In the genomic region with DNA sequence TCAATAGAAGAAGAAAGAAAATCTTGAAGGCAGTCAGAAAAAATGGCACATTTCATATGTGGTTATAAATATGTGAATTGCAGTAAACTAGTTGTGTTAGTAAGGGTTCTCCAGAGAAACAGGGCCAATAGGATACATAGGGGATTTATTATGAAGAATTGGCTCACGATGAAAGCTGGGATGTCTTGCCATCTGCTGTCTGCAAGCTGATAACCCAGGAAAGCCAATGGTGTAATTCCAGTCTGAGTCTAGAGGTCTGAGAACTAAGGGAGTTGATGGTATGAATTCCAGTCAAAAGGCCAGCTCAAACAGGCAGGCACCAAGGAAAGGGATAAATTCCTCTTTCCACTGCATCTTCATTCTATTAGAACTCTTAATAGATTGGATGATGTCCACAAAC, we compare ENCODE assay signal across 18 cellular contexts.
A peak's percentile ranks its signal among the peaks of the same experiment; 100 is the strongest.
DNase-seq lines count a peak whose midpoint lies in the region; FAIRE-seq and TF ChIP-seq lines count a peak whose summit lies in the region.
"Had no signal": no experiment of that assay in that cellular context is flagged by ENCODE, and none has a peak within 500 bp of the region (broad histone marks: within the 10 kb centered on the region; RNA-seq: fewer than 3 reads in every experiment).

No MANE protein-coding gene starts in this region.

- intact Hi-C loops in kidney (cut with DNase I): no loop called here

- H3K4me1 ChIP-seq in kidney (ENCODE audit: control insufficient read depth in 1 of 2, insufficient read depth in 1 of 2, low read depth in 1 of 2, low read length in 2 of 2): no peaks in the 10 kb centered on the region
- H3K4me1 ChIP-seq: A549, BE2C had no signal

- no peak overlapping the region for H3K9ac ChIP-seq in kidney (ENCODE audit: low read length in 2 of 2)
- H3K9ac ChIP-seq: GM23248 had no signal

- no peak overlapping the region for H3K4me3 ChIP-seq in kidney (ENCODE audit: low read length in 2 of 2)
- H3K4me3 ChIP-seq: A549, GM23248 had no signal

- H3K9me3 ChIP-seq in kidney (ENCODE audit: control insufficient read depth in 1 of 2, low read length in 2 of 2): peaks cover 0 to 4% of the 10 kb centered on the region in 2 donors
- H3K9me3 ChIP-seq: A549, BE2C had no signal

- no peaks in the 10 kb centered on the region for H3K36me3 ChIP-seq in kidney (ENCODE audit: control insufficient read depth in 1 of 2, insufficient read depth in 2 of 2, low read length in 2 of 2)
- H3K36me3 ChIP-seq: BE2C had no signal

- H3K27ac ChIP-seq in kidney (ENCODE audit: low read depth in 2 of 2, low read length in 2 of 2): no peak overlapping the region
- H3K27ac ChIP-seq: A549, C4-2B, GM23248 had no signal

- FAIRE-seq in kidney (lab: Jason Lieb, UNC): no peak
- FAIRE-seq: A549, H54, HepG2, HTR-8/SVneo had no signal

- no peak for TF ChIP-seq CTCF in kidney (IDR thresholded peaks at IDR 0.05; ENCODE audit: borderline replicate concordance, extremely low read depth, insufficient read depth)
- TF ChIP-seq CTCF in GM10266 (IDR thresholded peaks at IDR 0.05; ENCODE audit: control insufficient read depth, insufficient read depth, low read depth, missing control alignments): no peak

- DNase-seq in NCI-H1694 (lab: John Stamatoyannopoulos, UW) (peak; percentile 64), NCI-H446 treated with DMSO at 0.1 percent for 48 hours (lab: John Stamatoyannopoulos, UW) (peak; percentile 97), NCI-H82 treated with DMSO at 0.1 percent for 48 hours (lab: John Stamatoyannopoulos, UW; ENCODE audit: unreplicated experiment) (peak; percentile 53), SK-N-DZ (ENCODE audit: low spot score) (no peak), kidney (no peak), GM10266 (ENCODE audit: extremely low spot score) (no peak), midbrain (lab: John Stamatoyannopoulos, UW) (no peak)
- DNase-seq: BE2C; CD8-positive, alpha-beta T cell; DMS153; DND-41; GF-D8; GM23248 had no signal

Comparison
In these comparisons a context has a peak if more than half of its experiments do, and no peak if none do; other contexts are left out.
1. DNase-seq: peak in NCI-H1694 (single experiment), NCI-H446 treated with DMSO at 0.1 percent for 48 hours (single experiment) and NCI-H82 treated with DMSO at 0.1 percent for 48 hours (single experiment); none in SK-N-DZ (single experiment), kidney (single experiment), GM10266 (single experiment) and midbrain (single experiment).